In genomic region chr6:7502743-7503142, GRCh38 we compare ENCODE assay signal across 1 cellular context.
TF ChIP-seq lines count a peak whose summit lies in the region.

No MANE protein-coding gene starts in this region.

TF ChIP-seq in H1, 55 proteins besides CTCF, POLR2A, EP300 and RAD21:
- TF ChIP-seq TAF7 (optimal IDR thresholded peaks at IDR 0.05; ENCODE audit: borderline replicate concordance, low read depth, low read length) (no peak), CHD7 (IDR thresholded peaks at IDR 0.05; ENCODE audit: insufficient replicate concordance, low read length) (no peak), HDAC2 (IDR thresholded peaks at IDR 0.05; ENCODE audit: borderline replicate concordance in 1 of 2, low read depth in 2 of 2, low read length in 2 of 2) (no peak), KDM5A (IDR thresholded peaks at IDR 0.05; ENCODE audit: low read length) (no peak), SUZ12 (IDR thresholded peaks at IDR 0.05; ENCODE audit: low read length) (no peak), BCL11A (IDR thresholded peaks at IDR 0.05; ENCODE audit: low read depth in 2 of 2, low read length in 2 of 2) (no peak)
